ENCODE assay signal across 19 cellular contexts in the genomic region with DNA sequence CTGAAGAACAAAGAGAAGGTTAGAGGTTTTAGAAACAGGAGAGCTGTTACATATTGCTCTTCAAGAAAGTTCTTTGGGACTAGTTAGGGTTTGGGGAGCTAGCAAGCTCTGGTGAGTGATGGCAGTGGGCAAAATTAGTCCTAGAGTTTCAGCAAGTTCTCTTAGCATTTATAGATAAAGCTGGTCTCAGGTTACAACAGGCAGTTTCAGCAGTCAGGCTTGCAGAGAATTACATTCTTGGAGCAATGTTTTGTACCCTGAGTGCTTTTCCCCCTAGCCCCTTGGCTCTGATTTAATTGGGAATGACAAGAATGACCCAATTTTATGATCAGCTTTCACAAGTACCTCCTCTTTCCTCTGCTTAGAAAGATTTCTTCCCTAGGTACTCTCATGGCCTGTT. TPM values are rescaled to one million over a fixed set of nuclear protein-coding genes. Genes with fewer than 3 reads are reported as not detected.
DNase-seq lines count a peak whose midpoint lies in the region; ATAC-seq, FAIRE-seq and TF ChIP-seq lines count a peak whose summit lies in the region.
"Had no signal": no experiment of that assay in that cellular context is flagged by ENCODE, and none has a peak within 500 bp of the region (broad histone marks: within the 10 kb centered on the region; RNA-seq: fewer than 3 reads in every experiment).

No MANE protein-coding gene starts in this region.

- ATAC-seq in A549 (no peak), GM19452 (IDR thresholded peaks at IDR 0.05; ENCODE audit: unreplicated experiment) (no peak), WTC11 (no peak)
- ATAC-seq: activated T-cell treated with anti-CD3 and anti-CD28 coated beads, Interleukin-2, amount 50 U/mL, for 72 hours; HepG2 had no signal

- H3K9ac ChIP-seq in Loucy (ENCODE audit: low read depth, low read length, poor library complexity, severe bottlenecking) = no peak overlapping the region

- no peak for TF ChIP-seq POLR2A in A549 (IDR thresholded peaks at IDR 0.05; ENCODE audit: low read length)

- no peak for TF ChIP-seq RAD21 in A549 (conservative IDR thresholded peaks at IDR 0.05 in 1 of 2, IDR thresholded peaks at IDR 0.05 in 1 of 2)

- no peaks in the 10 kb centered on the region for H4K20me1 ChIP-seq in Loucy (ENCODE audit: insufficient read depth, low read length, poor library complexity, severe bottlenecking)

- CTCF ChIA-PET in A549 (lab: Yijun Ruan, JAX) (interaction anchor here (0.7 to 2.4 kb wide), 5 partner anchors 13 to 66 kb away, joined by 3 to 8 read pairs (median 6); a partner anchor contains a TSS), WTC11 (lab: Charles Lee) (no interaction called here)

- no peaks in the 10 kb centered on the region for H3K36me3 ChIP-seq in Loucy (ENCODE audit: insufficient read depth, low read length)
- H3K36me3 ChIP-seq in ascending aorta = no peaks in the 10 kb centered on the region
- H3K36me3 ChIP-seq: prostate gland had no signal

- no peak for TF ChIP-seq CTCF in A549 (IDR thresholded peaks at IDR 0.05)
- no peak for TF ChIP-seq CTCF in Loucy (conservative IDR thresholded peaks at IDR 0.05; ENCODE audit: low read length)
- TF ChIP-seq CTCF in ascending aorta (IDR thresholded peaks at IDR 0.05) = no peak
- TF ChIP-seq CTCF in fibroblast of the aortic adventitia (IDR thresholded peaks at IDR 0.05; ENCODE audit: insufficient read depth, low read length) = no peak
- TF ChIP-seq CTCF in WTC11 (IDR thresholded peaks at IDR 0.05) = no peak

- H3K9me3 ChIP-seq in A549 (no peaks in the 10 kb centered on the region), Loucy (ENCODE audit: insufficient read depth, low read depth, low read length) (no peaks in the 10 kb centered on the region), ascending aorta (no peaks in the 10 kb centered on the region)
- H3K9me3 ChIP-seq: prostate gland had no signal

- no peaks in the 10 kb centered on the region; the same call in 1 of the 2 replicates for H3K27me3 Mint-ChIP-seq in WTC11 (ENCODE audit: low read depth)

- H3K9me2 ChIP-seq in Loucy (replicated peaks; ENCODE audit: low read depth, low read length) = no peaks in the 10 kb centered on the region

- no peak overlapping the region for H3K27ac Mint-ChIP-seq in WTC11
- H3K27ac Mint-ChIP-seq: activated naive CD8-positive, alpha-beta T cell treated with anti-CD3 and anti-CD28 coated beads for 36 hours; activated T-cell treated with anti-CD3 and anti-CD28 coated beads, Interleukin-2, amount 50 U/mL, for 72 hours; nephron progenitor cell had no signal

- peaks cover 7% of the 10 kb centered on the region; the same call in 1 of the 2 replicates for H3K9me3 Mint-ChIP-seq in WTC11
- H3K9me3 Mint-ChIP-seq: activated naive CD8-positive, alpha-beta T cell treated with anti-CD3 and anti-CD28 coated beads for 36 hours; activated T-cell treated with anti-CD3 and anti-CD28 coated beads, Interleukin-2, amount 50 U/mL, for 72 hours had no signal

- H3K27me3 ChIP-seq in Loucy (ENCODE audit: insufficient read depth, low read length, poor library complexity, severe bottlenecking) (no peaks in the 10 kb centered on the region), ascending aorta (no peaks in the 10 kb centered on the region)

- H3K36me3 Mint-ChIP-seq in WTC11 = no peaks in the 10 kb centered on the region

- H3K4me2 ChIP-seq in A549 = peak overlapping the region; percentile 69; the same call in 2 of the 3 replicates
- no peak overlapping the region for H3K4me2 ChIP-seq in Loucy (ENCODE audit: low read depth, low read length, poor library complexity, severe bottlenecking)

- H3K4me3 Mint-ChIP-seq in WTC11 = no peak overlapping the region
- H3K4me3 Mint-ChIP-seq: activated naive CD8-positive, alpha-beta T cell treated with anti-CD3 and anti-CD28 coated beads for 36 hours; activated T-cell treated with anti-CD3 and anti-CD28 coated beads, Interleukin-2, amount 50 U/mL, for 72 hours; nephron progenitor cell had no signal

- H3K4me1 ChIP-seq in A549 (peaks cover 80% of the 10 kb centered on the region), Loucy (ENCODE audit: insufficient read depth, low read length, poor library complexity, severe bottlenecking) (peaks cover 10% of the 10 kb centered on the region), ascending aorta (peaks cover 13 to 31% of the 10 kb centered on the region in 2 donors)
- H3K4me1 ChIP-seq: prostate gland had no signal

- POLR2A ChIA-PET in A549 (lab: Yijun Ruan, JAX) (interaction anchor here (1.0 kb wide), 1 partner anchor 63 kb away, joined by 3 read pairs; no protein-coding TSS in a partner anchor), WTC11 (lab: Charles Lee) (no interaction called here)

- peak overlapping the region; percentile 63 for H2AFZ ChIP-seq in Loucy (ENCODE audit: low read length)

- peaks cover 17% of the 10 kb centered on the region for H3K4me1 Mint-ChIP-seq in WTC11

- FAIRE-seq in A549 (lab: Jason Lieb, UNC) = no peak
- FAIRE-seq: HepG2 had no signal

- no peaks in the 10 kb centered on the region for H3K79me2 ChIP-seq in Loucy (ENCODE audit: insufficient read depth, low read length)

- DNase-seq in A549 (ENCODE audit: low read depth in 1 of 2, low spot score in 1 of 2) (no peak), ascending aorta (ENCODE audit: low spot score in 2 of 2) (no peak), fibroblast of the aortic adventitia (ENCODE audit: low read depth) (peak; percentile 79), WTC11 (ENCODE audit: low spot score) (no peak), foreskin melanocyte (no peak), NCI-H2171 (lab: John Stamatoyannopoulos, UW) (no peak)
- DNase-seq: 8988T; activated naive CD8-positive, alpha-beta T cell treated with anti-CD3 and anti-CD28 coated beads for 36 hours; activated T-cell treated with anti-CD3 and anti-CD28 coated beads, Interleukin-2, amount 50 U/mL, for 72 hours; C1 segment of cervical spinal cord; central memory CD4-positive, alpha-beta T cell; MM.1S; NCI-H187; nephron progenitor cell; SIG-M5 had no signal

- intact Hi-C loops in ascending aorta (cut with DNase I) = no loop called here

- 0 out of 2 replicates have a peak, but pooled peaks cover 3% of the 10 kb centered on the region for H3F3A ChIP-seq in Loucy (ENCODE audit: low read depth)

- H3K27ac ChIP-seq in A549 = peak overlapping the region; percentile 82 to 98
- peak overlapping the region; percentile 86 for H3K27ac ChIP-seq in ascending aorta
- H3K27ac ChIP-seq: prostate gland had no signal

- TF ChIP-seq EP300 in A549 (IDR thresholded peaks at IDR 0.05) = no peak

- no peak overlapping the region for H3K4me3 ChIP-seq in A549
- H3K4me3 ChIP-seq in Loucy (ENCODE audit: low read length, poor library complexity, severe bottlenecking) = no peak overlapping the region
- no peak overlapping the region for H3K4me3 ChIP-seq in ascending aorta
- no peak overlapping the region for H3K4me3 ChIP-seq in fibroblast of the aortic adventitia (ENCODE audit: low read depth, low read length)
- H3K4me3 ChIP-seq: prostate gland had no signal

TF ChIP-seq in A549, 52 proteins besides CTCF, POLR2A, EP300 and RAD21 (continues in another document):
- TF ChIP-seq RNF2 (IDR thresholded peaks at IDR 0.05; ENCODE audit: borderline replicate concordance, low read depth) (no peak), CBX8 (IDR thresholded peaks at IDR 0.05) (no peak), TP53 (CRISPR knock-in tag; IDR thresholded peaks at IDR 0.05) (no peak), POLR2AphosphoS2 (conservative IDR thresholded peaks at IDR 0.05; ENCODE audit: low read length) (no peak), HDAC2 (IDR thresholded peaks at IDR 0.05) (no peak), SREBF2 (IDR thresholded peaks at IDR 0.05) (no peak), ZFP36 (IDR thresholded peaks at IDR 0.05; ENCODE audit: borderline replicate concordance, partially characterized antibody) (no peak), HOXA7 (CRISPR knock-in tag; IDR thresholded peaks at IDR 0.05) (no peak)
- TF ChIP-seq, protein P1, sequence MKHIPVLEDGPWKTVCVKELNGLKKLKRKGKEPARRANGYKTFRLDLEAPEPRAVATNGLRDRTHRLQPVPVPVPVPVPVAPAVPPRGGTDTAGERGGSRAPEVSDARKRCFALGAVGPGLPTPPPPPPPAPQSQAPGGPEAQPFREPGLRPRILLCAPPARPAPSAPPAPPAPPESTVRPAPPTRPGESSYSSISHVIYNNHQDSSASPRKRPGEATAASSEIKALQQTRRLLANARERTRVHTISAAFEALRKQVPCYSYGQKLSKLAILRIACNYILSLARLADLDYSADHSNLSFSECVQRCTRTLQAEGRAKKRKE (CRISPR knock-in tag; IDR thresholded peaks at IDR 0.05; ENCODE audit: low read depth) = no peak

TF ChIP-seq in WTC11, 78 proteins besides CTCF, POLR2A, EP300 and RAD21 (continues in another document):
- TF ChIP-seq ZNF263 (CRISPR knock-in tag; IDR thresholded peaks at IDR 0.05; ENCODE audit: low read depth) = no peak
- no peak for TF ChIP-seq CBFB (CRISPR knock-in tag; IDR thresholded peaks at IDR 0.05; ENCODE audit: low read depth)
- TF ChIP-seq NR2C2 (CRISPR knock-in tag; IDR thresholded peaks at IDR 0.05) = no peak
- TF ChIP-seq, protein P2, sequence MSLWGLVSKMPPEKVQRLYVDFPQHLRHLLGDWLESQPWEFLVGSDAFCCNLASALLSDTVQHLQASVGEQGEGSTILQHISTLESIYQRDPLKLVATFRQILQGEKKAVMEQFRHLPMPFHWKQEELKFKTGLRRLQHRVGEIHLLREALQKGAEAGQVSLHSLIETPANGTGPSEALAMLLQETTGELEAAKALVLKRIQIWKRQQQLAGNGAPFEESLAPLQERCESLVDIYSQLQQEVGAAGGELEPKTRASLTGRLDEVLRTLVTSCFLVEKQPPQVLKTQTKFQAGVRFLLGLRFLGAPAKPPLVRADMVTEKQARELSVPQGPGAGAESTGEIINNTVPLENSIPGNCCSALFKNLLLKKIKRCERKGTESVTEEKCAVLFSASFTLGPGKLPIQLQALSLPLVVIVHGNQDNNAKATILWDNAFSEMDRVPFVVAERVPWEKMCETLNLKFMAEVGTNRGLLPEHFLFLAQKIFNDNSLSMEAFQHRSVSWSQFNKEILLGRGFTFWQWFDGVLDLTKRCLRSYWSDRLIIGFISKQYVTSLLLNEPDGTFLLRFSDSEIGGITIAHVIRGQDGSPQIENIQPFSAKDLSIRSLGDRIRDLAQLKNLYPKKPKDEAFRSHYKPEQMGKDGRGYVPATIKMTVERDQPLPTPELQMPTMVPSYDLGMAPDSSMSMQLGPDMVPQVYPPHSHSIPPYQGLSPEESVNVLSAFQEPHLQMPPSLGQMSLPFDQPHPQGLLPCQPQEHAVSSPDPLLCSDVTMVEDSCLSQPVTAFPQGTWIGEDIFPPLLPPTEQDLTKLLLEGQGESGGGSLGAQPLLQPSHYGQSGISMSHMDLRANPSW (CRISPR knock-in tag; conservative IDR thresholded peaks at IDR 0.05; ENCODE audit: low read depth) = no peak
- no peak for TF ChIP-seq PRRX2 (CRISPR knock-in tag; IDR thresholded peaks at IDR 0.05)
- no peak for TF ChIP-seq FOXP1 (CRISPR knock-in tag; IDR thresholded peaks at IDR 0.05; ENCODE audit: borderline replicate concordance)

RNA-seq across cellular contexts. Expression of a gene that starts 21.4 kb away (rescaled TPM):
- polyA plus RNA-seq in A549 (2011; rRNA removed) = 9.3 and 12.2 TPM in 2 replicates
- polyA plus RNA-seq in A549 (2012; cell fraction: cytosol; rRNA removed) = 7.2 and 10.3 TPM in 2 replicates
- polyA plus RNA-seq in A549 (2012; cell fraction: nucleus; rRNA removed) = 50.2 and 53.0 TPM in 2 replicates
- 6.8 to 7.5 TPM (median 6.9 TPM) in 3 replicates for polyA plus RNA-seq in A549 (2017; fragmentation: RNase III; extraction: RNeasy Plus Mini Kit Qiagen cat#74134 plus additional on column Dnase treatment)
- 20.7 and 22.7 TPM in 2 replicates for polyA minus RNA-seq in A549 (2011; rRNA and poly(A)+ RNA removed)
- 1.4 TPM for total RNA-seq in ascending aorta
- total RNA-seq in fibroblast of the aortic adventitia (ENCODE audit: low replicate concordance) = 14.9 and 55.9 TPM in 2 replicates
- total RNA-seq in WTC11 (2021) = 2.0 to 3.2 TPM (median 2.5 TPM) in 3 replicates
